ENCODE assay signal across 1 cellular context in genomic region chr2:164737612-164738081, GRCh38.
TF ChIP-seq lines count a peak whose summit lies in the region.

No MANE protein-coding gene starts in this region.

TF ChIP-seq in GM23338, 12 proteins besides CTCF, POLR2A, EP300 and RAD21 (continued from another document):
- TF ChIP-seq, protein P1, sequence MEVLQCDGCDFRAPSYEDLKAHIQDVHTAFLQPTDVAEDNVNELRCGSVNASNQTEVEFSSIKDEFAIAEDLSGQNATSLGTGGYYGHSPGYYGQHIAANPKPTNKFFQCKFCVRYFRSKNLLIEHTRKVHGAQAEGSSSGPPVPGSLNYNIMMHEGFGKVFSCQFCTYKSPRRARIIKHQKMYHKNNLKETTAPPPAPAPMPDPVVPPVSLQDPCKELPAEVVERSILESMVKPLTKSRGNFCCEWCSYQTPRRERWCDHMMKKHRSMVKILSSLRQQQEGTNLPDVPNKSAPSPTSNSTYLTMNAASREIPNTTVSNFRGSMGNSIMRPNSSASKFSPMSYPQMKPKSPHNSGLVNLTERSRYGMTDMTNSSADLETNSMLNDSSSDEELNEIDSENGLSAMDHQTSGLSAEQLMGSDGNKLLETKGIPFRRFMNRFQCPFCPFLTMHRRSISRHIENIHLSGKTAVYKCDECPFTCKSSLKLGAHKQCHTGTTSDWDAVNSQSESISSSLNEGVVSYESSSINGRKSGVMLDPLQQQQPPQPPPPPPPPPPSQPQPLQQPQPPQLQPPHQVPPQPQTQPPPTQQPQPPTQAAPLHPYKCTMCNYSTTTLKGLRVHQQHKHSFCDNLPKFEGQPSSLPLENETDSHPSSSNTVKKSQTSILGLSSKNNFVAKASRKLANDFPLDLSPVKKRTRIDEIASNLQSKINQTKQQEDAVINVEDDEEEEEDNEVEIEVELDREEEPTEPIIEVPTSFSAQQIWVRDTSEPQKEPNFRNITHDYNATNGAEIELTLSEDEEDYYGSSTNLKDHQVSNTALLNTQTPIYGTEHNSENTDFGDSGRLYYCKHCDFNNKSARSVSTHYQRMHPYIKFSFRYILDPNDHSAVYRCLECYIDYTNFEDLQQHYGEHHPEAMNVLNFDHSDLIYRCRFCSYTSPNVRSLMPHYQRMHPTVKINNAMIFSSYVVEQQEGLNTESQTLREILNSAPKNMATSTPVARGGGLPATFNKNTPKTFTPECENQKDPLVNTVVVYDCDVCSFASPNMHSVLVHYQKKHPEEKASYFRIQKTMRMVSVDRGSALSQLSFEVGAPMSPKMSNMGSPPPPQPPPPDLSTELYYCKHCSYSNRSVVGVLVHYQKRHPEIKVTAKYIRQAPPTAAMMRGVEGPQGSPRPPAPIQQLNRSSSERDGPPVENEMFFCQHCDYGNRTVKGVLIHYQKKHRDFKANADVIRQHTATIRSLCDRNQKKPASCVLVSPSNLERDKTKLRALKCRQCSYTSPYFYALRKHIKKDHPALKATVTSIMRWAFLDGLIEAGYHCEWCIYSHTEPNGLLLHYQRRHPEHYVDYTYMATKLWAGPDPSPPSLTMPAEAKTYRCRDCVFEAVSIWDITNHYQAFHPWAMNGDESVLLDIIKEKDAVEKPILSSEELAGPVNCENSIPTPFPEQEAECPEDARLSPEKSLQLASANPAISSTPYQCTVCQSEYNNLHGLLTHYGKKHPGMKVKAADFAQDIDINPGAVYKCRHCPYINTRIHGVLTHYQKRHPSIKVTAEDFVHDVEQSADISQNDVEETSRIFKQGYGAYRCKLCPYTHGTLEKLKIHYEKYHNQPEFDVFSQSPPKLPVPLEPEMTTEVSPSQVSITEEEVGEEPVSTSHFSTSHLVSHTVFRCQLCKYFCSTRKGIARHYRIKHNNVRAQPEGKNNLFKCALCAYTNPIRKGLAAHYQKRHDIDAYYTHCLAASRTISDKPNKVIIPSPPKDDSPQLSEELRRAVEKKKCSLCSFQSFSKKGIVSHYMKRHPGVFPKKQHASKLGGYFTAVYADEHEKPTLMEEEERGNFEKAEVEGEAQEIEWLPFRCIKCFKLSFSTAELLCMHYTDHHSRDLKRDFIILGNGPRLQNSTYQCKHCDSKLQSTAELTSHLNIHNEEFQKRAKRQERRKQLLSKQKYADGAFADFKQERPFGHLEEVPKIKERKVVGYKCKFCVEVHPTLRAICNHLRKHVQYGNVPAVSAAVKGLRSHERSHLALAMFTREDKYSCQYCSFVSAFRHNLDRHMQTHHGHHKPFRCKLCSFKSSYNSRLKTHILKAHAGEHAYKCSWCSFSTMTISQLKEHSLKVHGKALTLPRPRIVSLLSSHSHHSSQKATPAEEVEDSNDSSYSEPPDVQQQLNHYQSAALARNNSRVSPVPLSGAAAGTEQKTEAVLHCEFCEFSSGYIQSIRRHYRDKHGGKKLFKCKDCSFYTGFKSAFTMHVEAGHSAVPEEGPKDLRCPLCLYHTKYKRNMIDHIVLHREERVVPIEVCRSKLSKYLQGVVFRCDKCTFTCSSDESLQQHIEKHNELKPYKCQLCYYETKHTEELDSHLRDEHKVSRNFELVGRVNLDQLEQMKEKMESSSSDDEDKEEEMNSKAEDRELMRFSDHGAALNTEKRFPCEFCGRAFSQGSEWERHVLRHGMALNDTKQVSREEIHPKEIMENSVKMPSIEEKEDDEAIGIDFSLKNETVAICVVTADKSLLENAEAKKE (CRISPR knock-in tag; IDR thresholded peaks at IDR 0.05), result no peak
- no peak for TF ChIP-seq ZNF114 (CRISPR knock-in tag; IDR thresholded peaks at IDR 0.05)
- TF ChIP-seq JUNB (IDR thresholded peaks at IDR 0.05; ENCODE audit: unreplicated experiment), result no peak
